17 cellular contexts compared by ENCODE assay signal in genomic region chr1:76595024-76595423, GRCh38.
DNase-seq lines count a peak whose midpoint lies in the region; ATAC-seq and TF ChIP-seq lines count a peak whose summit lies in the region.
"Had no signal": no experiment of that assay in that cellular context is flagged by ENCODE, and none has a peak within 500 bp of the region (broad histone marks: within the 10 kb centered on the region; RNA-seq: fewer than 3 reads in every experiment).

No MANE protein-coding gene starts in this region.

- H3K4me1 Mint-ChIP-seq in T-helper 2 cell treated with Interferon-gamma antibody and Interleukin-4, amounts not matched to agents 5 μg/mL and 100 μg/mL, for 36 hours (ENCODE audit: low read depth): no peaks in the 10 kb centered on the region

- H3K4me3 ChIP-seq in colonic mucosa (no peak overlapping the region), mucosa of descending colon (no peak overlapping the region), body of pancreas (no peak overlapping the region)

- H3K27ac Mint-ChIP-seq in T-helper 2 cell treated with Interferon-gamma antibody and Interleukin-4, amounts not matched to agents 5 μg/mL and 100 μg/mL, for 36 hours: no peak overlapping the region
- H3K27ac Mint-ChIP-seq: CD4-positive, alpha-beta T cell had no signal

- TF ChIP-seq POLR2A in body of pancreas (IDR thresholded peaks at IDR 0.05): no peak

- no peaks in the 10 kb centered on the region for H3K9me3 ChIP-seq in colonic mucosa
- no peaks in the 10 kb centered on the region for H3K9me3 ChIP-seq in mucosa of descending colon
- no peaks in the 10 kb centered on the region for H3K9me3 ChIP-seq in body of pancreas
- H3K9me3 ChIP-seq: Caco-2 had no signal

- H3K27me3 Mint-ChIP-seq in T-helper 2 cell treated with Interferon-gamma antibody and Interleukin-4, amounts not matched to agents 5 μg/mL and 100 μg/mL, for 36 hours (ENCODE audit: low read depth): no peaks in the 10 kb centered on the region
- H3K27me3 Mint-ChIP-seq: CD4-positive, alpha-beta T cell had no signal

- intact Hi-C loops in colonic mucosa (cut with DNase I) (no loop called here), mucosa of descending colon (cut with DNase I, micrococcal nuclease) (no loop called here), body of pancreas (cut with DNase I) (no loop called here)

- H3K4me1 ChIP-seq in colonic mucosa (no peaks in the 10 kb centered on the region), mucosa of descending colon (ENCODE audit: low read depth) (no peaks in the 10 kb centered on the region), body of pancreas (no peaks in the 10 kb centered on the region)
- H3K4me1 ChIP-seq: Caco-2 had no signal

- H3K36me3 ChIP-seq in colonic mucosa (no peaks in the 10 kb centered on the region), mucosa of descending colon (ENCODE audit: low read depth) (no peaks in the 10 kb centered on the region), body of pancreas (replicated peaks in 1 of 2; ENCODE audit: insufficient read depth in 1 of 2, low read depth in 2 of 2) (no peaks in the 10 kb centered on the region)

- no peaks in the 10 kb centered on the region for H3K27me3 ChIP-seq in colonic mucosa
- H3K27me3 ChIP-seq in body of pancreas: no peaks in the 10 kb centered on the region

- TF ChIP-seq CTCF in colonic mucosa (IDR thresholded peaks at IDR 0.05) (no peak), mucosa of descending colon (IDR thresholded peaks at IDR 0.05) (no peak), body of pancreas (IDR thresholded peaks at IDR 0.05) (no peak)

- H3K27ac ChIP-seq in colonic mucosa: peak overlapping the region; percentile 33
- no peak overlapping the region for H3K27ac ChIP-seq in body of pancreas

- no peak overlapping the region for H3K9ac ChIP-seq in colonic mucosa (ENCODE audit: low read depth in 2 of 2, low read length in 2 of 2)

- ATAC-seq in mucosa of descending colon (peak; percentile 97), body of pancreas (no peak)
- ATAC-seq: HCT116 had no signal

- 61 to 76% methylated on average over 4 of the region's 4 CpGs for whole genome bisulfite sequencing in body of pancreas, 2 donors

- no peaks in the 10 kb centered on the region for H3K9me3 Mint-ChIP-seq in T-helper 2 cell treated with Interferon-gamma antibody and Interleukin-4, amounts not matched to agents 5 μg/mL and 100 μg/mL, for 36 hours

- DNase-seq in DMS53 (lab: John Stamatoyannopoulos, UW) (peak; percentile 85), LoVo (ENCODE audit: low spot score) (peak; percentile 84), colonic mucosa (peak; percentile 72), mucosa of descending colon (peak in 1 of 3 donors; percentile 61), body of pancreas (no peak), GM19240 (ENCODE audit: insufficient read length, low spot score) (no peak), NCI-H446 treated with DMSO at 0.1 percent for 48 hours (lab: John Stamatoyannopoulos, UW) (no peak)
- no peak for DNase-seq in T-helper 2 cell treated with Interferon-gamma antibody and Interleukin-4, amounts not matched to agents 5 μg/mL and 100 μg/mL, for 36 hours (ENCODE audit: low spot score)
- DNase-seq: Caco-2; CD4-positive, alpha-beta T cell; DMS79; NCI-H1105 treated with DMSO at 0.1 percent for 48 hours; NCI-H1694; NCI-H2107; NCI-H2227 treated with DMSO at 0.1 percent for 48 hours; NCI-H524 had no signal

- H3K4me3 Mint-ChIP-seq in T-helper 2 cell treated with Interferon-gamma antibody and Interleukin-4, amounts not matched to agents 5 μg/mL and 100 μg/mL, for 36 hours: no peak overlapping the region
- H3K4me3 Mint-ChIP-seq: CD4-positive, alpha-beta T cell had no signal

- H3K36me3 Mint-ChIP-seq in T-helper 2 cell treated with Interferon-gamma antibody and Interleukin-4, amounts not matched to agents 5 μg/mL and 100 μg/mL, for 36 hours (ENCODE audit: low read depth): no peaks in the 10 kb centered on the region

Comparison
In these comparisons a context has a peak if more than half of its experiments do, and no peak if none do; other contexts are left out.
1. DNase-seq: peak in DMS53 (single experiment), LoVo (single experiment) and colonic mucosa (single experiment); none in body of pancreas (0 of 4), GM19240 (single experiment), NCI-H446 treated with DMSO at 0.1 percent for 48 hours (single experiment) and T-helper 2 cell treated with Interferon-gamma antibody and Interleukin-4, amounts not matched to agents 5 μg/mL and 100 μg/mL, for 36 hours (single experiment).